Comparison of ENCODE assay signal across 27 cellular contexts in the genomic region with DNA sequence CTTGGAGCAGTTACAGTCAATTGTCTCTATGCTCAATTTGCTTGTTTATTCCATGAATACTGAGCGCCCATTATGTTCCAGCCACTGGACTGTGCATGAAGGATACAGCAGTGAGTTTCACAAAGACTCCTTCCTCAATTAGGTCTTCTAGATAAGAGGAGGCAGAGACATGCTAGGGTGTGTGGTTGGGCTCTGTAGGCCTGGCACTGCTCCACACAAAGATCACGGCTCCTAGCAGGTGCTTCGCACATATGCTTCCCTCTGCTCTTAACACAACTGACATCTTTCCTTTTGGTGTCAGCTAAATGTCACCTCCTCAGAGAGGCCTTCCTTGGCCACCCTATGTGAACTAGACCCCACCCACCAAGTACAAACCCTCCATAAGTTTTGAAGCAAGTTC. TPM values are rescaled to one million over a fixed set of nuclear protein-coding genes. Genes with fewer than 3 reads are reported as not detected.
"Had no signal": no experiment of that assay in that cellular context is flagged by ENCODE, and none has a peak within 500 bp of the region (broad histone marks: within the 10 kb centered on the region; RNA-seq: fewer than 3 reads in every experiment).

No MANE protein-coding gene starts in this region.

- DNase-seq: activated B cell treated with CpG ODN at 0.5 μM for 24 hours; activated CD4-positive, alpha-beta memory T cell treated with anti-CD3 and anti-CD28 coated beads for 36 hours; activated CD4-positive, alpha-beta T cell treated with anti-CD3 and anti-CD28 coated beads, Interleukin-2, amount 10 ng/mL, durations not matched to agents 7 days and 5 days; activated CD8-positive, alpha-beta memory T cell treated with anti-CD3 and anti-CD28 coated beads for 24 hours; activated effector memory CD4-positive, alpha-beta T cell treated with anti-CD3 and anti-CD28 coated beads, Interleukin-2, amount 50 U/mL, for 16 hours; activated naive CD4-positive, alpha-beta T cell treated with Interleukin-2 at 50 U/mL for 16 hours; activated naive CD8-positive, alpha-beta T cell treated with anti-CD3 and anti-CD28 coated beads, Interleukin-2, amount 50 U/mL, for 24 hours; activated T-cell treated with anti-CD3 and anti-CD28 coated beads, Interleukin-2, amount 50 U/mL, for 4 hours; amniotic stem cell; KG1; NCI-H1092; NCI-H1417; NCI-H1930; NCI-H2107; NCI-H2171 treated with DMSO at 0.1 percent for 48 hours; NCI-H345; NCI-H510A treated with DMSO at 0.1 percent for 48 hours; NCI-H748 treated with DMSO at 0.1 percent for 48 hours; Right ventricle myocardium superior; SJCRH30 had no signal

- ATAC-seq: activated naive CD4-positive, alpha-beta T cell treated with anti-CD3 and anti-CD28 coated beads, Interleukin-2, amount 50 U/mL, for 72 hours; activated naive CD8-positive, alpha-beta T cell treated with anti-CD3 and anti-CD28 coated beads, Interleukin-2, amount 50 U/mL, for 24 hours; activated T-cell treated with anti-CD3 and anti-CD28 coated beads, Interleukin-2, amount 50 U/mL, for 4 hours; Panc1; SK-N-SH treated with all-trans-retinoic acid at 6 μM for 48 hours had no signal

RNA-seq across cellular contexts. Expression of gene IL12B, which starts 10.9 kb away (rescaled TPM):
- total RNA-seq: activated CD4-positive, alpha-beta memory T cell treated with anti-CD3 and anti-CD28 coated beads for 36 hours; activated CD4-positive, alpha-beta T cell treated with anti-CD3 and anti-CD28 coated beads, Interleukin-2, amount 10 ng/mL, durations not matched to agents 7 days and 5 days; activated T-cell treated with anti-CD3 and anti-CD28 coated beads, Interleukin-2, amount 50 U/mL, for 4 hours; ascending aorta; LHCN-M2; M059J; OCI-LY7; Right ventricle myocardium superior; SJCRH30 had no signal
